In the genomic region with DNA sequence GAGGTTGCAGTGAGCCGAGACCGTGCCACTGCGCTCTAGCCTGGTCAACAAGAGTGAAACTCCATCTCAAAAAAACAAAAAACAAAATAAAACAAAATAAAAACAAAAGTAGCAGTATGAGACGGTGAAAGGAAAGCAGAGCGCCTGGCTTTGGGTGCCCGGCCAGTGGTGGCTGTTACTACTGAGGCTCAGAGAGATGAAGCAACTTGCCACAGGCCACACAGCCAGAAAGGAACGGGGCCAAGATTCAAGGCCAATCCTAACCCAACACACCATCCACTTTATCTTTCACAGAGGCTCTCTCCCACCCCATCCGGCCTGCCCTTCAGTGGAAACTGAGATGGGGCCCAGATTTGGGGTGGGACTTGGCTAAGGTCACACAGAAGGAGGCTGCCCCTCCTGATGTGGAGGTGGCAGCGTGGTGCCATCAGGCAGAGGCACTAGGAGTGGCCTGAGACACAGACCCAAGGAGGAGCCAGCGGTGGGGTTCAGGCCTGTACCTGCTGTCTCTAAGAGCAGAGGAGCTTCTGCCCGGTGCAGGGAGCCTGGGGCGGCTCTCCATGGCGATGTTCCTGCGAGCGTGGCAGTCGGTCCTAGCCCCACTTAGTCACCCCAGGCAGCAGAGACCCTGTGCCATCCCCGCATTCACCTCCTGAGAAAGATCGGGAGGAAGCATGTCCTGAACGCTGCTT, we compare ENCODE assay signal across 1 cellular context.
A peak's percentile ranks its signal among the peaks of the same experiment; 100 is the strongest.
TF ChIP-seq lines count a peak whose summit lies in the region.

No MANE protein-coding gene starts in this region.

TF ChIP-seq in HepG2, 621 proteins besides CTCF, POLR2A, EP300 and RAD21:
- peak; percentile 87 for TF ChIP-seq ZNF768 (CRISPR knock-in tag; IDR thresholded peaks at IDR 0.05)
- TF ChIP-seq, protein P1, sequence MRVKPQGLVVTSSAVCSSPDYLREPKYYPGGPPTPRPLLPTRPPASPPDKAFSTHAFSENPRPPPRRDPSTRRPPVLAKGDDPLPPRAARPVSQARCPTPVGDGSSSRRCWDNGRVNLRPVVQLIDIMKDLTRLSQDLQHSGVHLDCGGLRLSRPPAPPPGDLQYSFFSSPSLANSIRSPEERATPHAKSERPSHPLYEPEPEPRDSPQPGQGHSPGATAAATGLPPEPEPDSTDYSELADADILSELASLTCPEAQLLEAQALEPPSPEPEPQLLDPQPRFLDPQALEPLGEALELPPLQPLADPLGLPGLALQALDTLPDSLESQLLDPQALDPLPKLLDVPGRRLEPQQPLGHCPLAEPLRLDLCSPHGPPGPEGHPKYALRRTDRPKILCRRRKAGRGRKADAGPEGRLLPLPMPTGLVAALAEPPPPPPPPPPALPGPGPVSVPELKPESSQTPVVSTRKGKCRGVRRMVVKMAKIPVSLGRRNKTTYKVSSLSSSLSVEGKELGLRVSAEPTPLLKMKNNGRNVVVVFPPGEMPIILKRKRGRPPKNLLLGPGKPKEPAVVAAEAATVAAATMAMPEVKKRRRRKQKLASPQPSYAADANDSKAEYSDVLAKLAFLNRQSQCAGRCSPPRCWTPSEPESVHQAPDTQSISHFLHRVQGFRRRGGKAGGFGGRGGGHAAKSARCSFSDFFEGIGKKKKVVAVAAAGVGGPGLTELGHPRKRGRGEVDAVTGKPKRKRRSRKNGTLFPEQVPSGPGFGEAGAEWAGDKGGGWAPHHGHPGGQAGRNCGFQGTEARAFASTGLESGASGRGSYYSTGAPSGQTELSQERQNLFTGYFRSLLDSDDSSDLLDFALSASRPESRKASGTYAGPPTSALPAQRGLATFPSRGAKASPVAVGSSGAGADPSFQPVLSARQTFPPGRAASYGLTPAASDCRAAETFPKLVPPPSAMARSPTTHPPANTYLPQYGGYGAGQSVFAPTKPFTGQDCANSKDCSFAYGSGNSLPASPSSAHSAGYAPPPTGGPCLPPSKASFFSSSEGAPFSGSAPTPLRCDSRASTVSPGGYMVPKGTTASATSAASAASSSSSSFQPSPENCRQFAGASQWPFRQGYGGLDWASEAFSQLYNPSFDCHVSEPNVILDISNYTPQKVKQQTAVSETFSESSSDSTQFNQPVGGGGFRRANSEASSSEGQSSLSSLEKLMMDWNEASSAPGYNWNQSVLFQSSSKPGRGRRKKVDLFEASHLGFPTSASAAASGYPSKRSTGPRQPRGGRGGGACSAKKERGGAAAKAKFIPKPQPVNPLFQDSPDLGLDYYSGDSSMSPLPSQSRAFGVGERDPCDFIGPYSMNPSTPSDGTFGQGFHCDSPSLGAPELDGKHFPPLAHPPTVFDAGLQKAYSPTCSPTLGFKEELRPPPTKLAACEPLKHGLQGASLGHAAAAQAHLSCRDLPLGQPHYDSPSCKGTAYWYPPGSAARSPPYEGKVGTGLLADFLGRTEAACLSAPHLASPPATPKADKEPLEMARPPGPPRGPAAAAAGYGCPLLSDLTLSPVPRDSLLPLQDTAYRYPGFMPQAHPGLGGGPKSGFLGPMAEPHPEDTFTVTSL (CRISPR knock-in tag; IDR thresholded peaks at IDR 0.05; ENCODE audit: borderline replicate concordance) = no peak
TF ChIP-seq in HepG2: peak in this region for 1.
